In the genomic region with DNA sequence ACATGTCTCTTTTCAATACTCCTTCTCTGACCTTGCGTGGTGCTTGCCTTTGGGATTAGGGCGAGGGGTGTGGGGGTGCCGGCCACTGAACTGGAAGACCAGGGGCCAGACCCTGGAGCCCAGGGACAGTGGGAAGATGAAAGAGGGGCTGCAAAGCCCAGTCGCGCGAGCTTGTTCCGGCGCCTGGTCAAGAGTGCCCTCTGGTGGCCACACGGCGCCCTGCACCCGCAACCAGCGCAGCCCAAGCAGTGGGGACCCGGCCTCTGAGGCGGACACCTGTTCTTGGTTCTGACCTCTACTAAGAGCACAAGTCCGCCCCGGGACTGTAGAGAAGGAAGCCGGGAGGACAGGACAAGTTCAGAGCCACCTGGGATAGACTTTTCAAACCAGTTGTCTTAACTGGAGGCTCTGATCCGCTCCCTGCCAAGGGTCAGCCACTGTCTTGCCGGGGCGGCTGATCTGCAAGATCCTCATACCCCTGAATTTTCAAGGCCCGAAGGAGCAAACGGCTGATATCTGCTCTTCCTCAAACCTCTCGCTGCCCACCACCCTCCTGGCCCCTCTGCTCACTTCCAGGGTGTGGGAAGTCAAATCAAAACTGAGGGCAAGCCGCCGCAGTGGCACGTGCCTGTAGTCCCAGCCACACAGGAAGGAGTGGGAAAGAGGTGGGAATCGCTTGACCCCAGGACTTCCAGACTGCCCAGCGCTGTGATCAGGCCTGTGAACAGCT, we compare ENCODE assay signal across 8 cellular contexts. TPM values are rescaled to one million over a fixed set of nuclear protein-coding genes. Genes with fewer than 3 reads are reported as not detected.
DNase-seq lines count a peak whose midpoint lies in the region; ATAC-seq, FAIRE-seq and TF ChIP-seq lines count a peak whose summit lies in the region.

No MANE protein-coding gene starts in this region.

- TF ChIP-seq CTCF in A549 (IDR thresholded peaks at IDR 0.05), result peak; percentile 98
- TF ChIP-seq CTCF in right atrium auricular region (IDR thresholded peaks at IDR 0.05), result peak; percentile 97 to 100
- peak; percentile 83 to 99 (median 95) for TF ChIP-seq CTCF in gastrocnemius medialis (IDR thresholded peaks at IDR 0.05 in 4 of 5, conservative IDR thresholded peaks at IDR 0.05 in 1 of 5)

- no peak for TF ChIP-seq EP300 in A549 (IDR thresholded peaks at IDR 0.05)

- POLR2A ChIA-PET in A549 (lab: Yijun Ruan, JAX), result interaction anchor here (0.9 to 1.0 kb wide), 2 partner anchors 15 to 331 kb away, joined by 8 read pairs; a partner anchor contains a TSS

- peak; percentile 55 to 67 for DNase-seq in A549 (ENCODE audit: low read depth in 1 of 2, low spot score in 1 of 2)
- peak; percentile 56 for DNase-seq in GM12892 (ENCODE audit: insufficient read length)
- peak; percentile 58 for DNase-seq in HuH-7 (ENCODE audit: low spot score)
- DNase-seq in SW480 (ENCODE audit: low spot score), result peak; percentile 48
- peak; percentile 38 for DNase-seq in activated naive CD8-positive, alpha-beta T cell treated with anti-CD3 and anti-CD28 coated beads, Interleukin-2, amount 50 U/mL, for 16 hours (ENCODE audit: low read depth, low spot score)
- peak; percentile 72 for DNase-seq in right atrium auricular region (ENCODE audit: low spot score)
- DNase-seq in gastrocnemius medialis, result peak; percentile 23 to 39

- WGBS in A549 (ENCODE audit: missing lambda C conversion rate), result 24% methylated on average over 27 of the region's 28 CpGs

- FAIRE-seq in A549 (lab: Jason Lieb, UNC) (no peak), GM12892 (lab: Jason Lieb, UNC) (peak; percentile 78)

- H3K36me3 ChIP-seq in right atrium auricular region, result no peaks in the 10 kb centered on the region
- no peaks in the 10 kb centered on the region for H3K36me3 ChIP-seq in gastrocnemius medialis

- H3K4me3 ChIP-seq in A549 (no peak overlapping the region), right atrium auricular region (no peak overlapping the region), gastrocnemius medialis (peak overlapping the region in 2 of 4 donors; percentile 16 to 28)

- TF ChIP-seq RAD21 in A549 (conservative IDR thresholded peaks at IDR 0.05 in 1 of 2, IDR thresholded peaks at IDR 0.05 in 1 of 2), result peak; percentile 96 to 99

- ATAC-seq in A549 (peak; percentile 87 to 94), gastrocnemius medialis (peak; percentile 68 to 74), HG02938 (IDR thresholded peaks at IDR 0.05; ENCODE audit: unreplicated experiment) (no peak)

- CTCF ChIA-PET in A549 (lab: Yijun Ruan, JAX), result interaction anchor here (0.6 to 8.7 kb wide), 94 partner anchors 9 to 812 kb away, joined by 3 to 170 read pairs (median 4); a partner anchor contains a TSS

- no peaks in the 10 kb centered on the region for H3K4me1 ChIP-seq in A549
- peaks cover 0 to 5% of the 10 kb centered on the region in 2 donors for H3K4me1 ChIP-seq in right atrium auricular region
- H3K4me1 ChIP-seq in gastrocnemius medialis, result no peaks in the 10 kb centered on the region

- TF ChIP-seq POLR2A in A549 (IDR thresholded peaks at IDR 0.05; ENCODE audit: low read length) (no peak), GM12892 (IDR thresholded peaks at IDR 0.05; ENCODE audit: low read depth, low read length) (no peak), gastrocnemius medialis (IDR thresholded peaks at IDR 0.05) (no peak)

- H3K27ac ChIP-seq in A549 (peak overlapping the region in 1 of 2 experiments; percentile 58; a peak in 2 of 6 replicates), right atrium auricular region (no peak overlapping the region), gastrocnemius medialis (no peak overlapping the region)

- H3K9me3 ChIP-seq in A549 (peaks cover 12% of the 10 kb centered on the region), right atrium auricular region (no peaks in the 10 kb centered on the region), gastrocnemius medialis (no peaks in the 10 kb centered on the region)

- in situ Hi-C loops in gastrocnemius medialis (cut with MboI; ENCODE audit: low sequenced_read_pairs in 4 of 4), result loop anchor here in 3 of 4 donors (5.0 to 10.0 kb wide), 3 partner anchors 323 to 423 kb away; no protein-coding TSS in a partner anchor

- intact Hi-C loops in gastrocnemius medialis (cut with DNase I; ENCODE audit: low total_unique reads), result loop anchor here (2.0 to 5.0 kb wide), 2 partner anchors 331 to 339 kb away; no protein-coding TSS in a partner anchor

- H3K4me2 ChIP-seq in A549, result peak overlapping the region; percentile 70

- no peaks in the 10 kb centered on the region for H3K27me3 ChIP-seq in right atrium auricular region
- H3K27me3 ChIP-seq in gastrocnemius medialis, result no peaks in the 10 kb centered on the region

TF ChIP-seq in A549, 52 proteins besides CTCF, POLR2A, EP300 and RAD21:
- peak; percentile 98 for TF ChIP-seq SMC3 (IDR thresholded peaks at IDR 0.05)
- no peak for TF ChIP-seq NR3C1 (IDR thresholded peaks at IDR 0.05)
- TF ChIP-seq EHMT2 (IDR thresholded peaks at IDR 0.05; ENCODE audit: low read depth), result no peak
- TF ChIP-seq, protein P1, sequence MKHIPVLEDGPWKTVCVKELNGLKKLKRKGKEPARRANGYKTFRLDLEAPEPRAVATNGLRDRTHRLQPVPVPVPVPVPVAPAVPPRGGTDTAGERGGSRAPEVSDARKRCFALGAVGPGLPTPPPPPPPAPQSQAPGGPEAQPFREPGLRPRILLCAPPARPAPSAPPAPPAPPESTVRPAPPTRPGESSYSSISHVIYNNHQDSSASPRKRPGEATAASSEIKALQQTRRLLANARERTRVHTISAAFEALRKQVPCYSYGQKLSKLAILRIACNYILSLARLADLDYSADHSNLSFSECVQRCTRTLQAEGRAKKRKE (CRISPR knock-in tag; IDR thresholded peaks at IDR 0.05; ENCODE audit: low read depth), result no peak
- TF ChIP-seq POLR2AphosphoS2 (conservative IDR thresholded peaks at IDR 0.05; ENCODE audit: low read length), result no peak

RNA-seq across cellular contexts. Expression of a gene that starts 14.9 kb away (rescaled TPM):
- polyA plus RNA-seq in A549 (2011; rRNA removed) (85.5 and 108 TPM in 2 replicates), A549 (2017; fragmentation: RNase III; extraction: RNeasy Plus Mini Kit Qiagen cat#74134 plus additional on column Dnase treatment) (80.5 to 89.8 TPM (median 82.7 TPM) in 3 replicates)
- polyA plus RNA-seq in A549 (2012; cell fraction: cytosol; rRNA removed), result 18.8 and 21.6 TPM in 2 replicates
- polyA plus RNA-seq in A549 (2012; cell fraction: nucleus; rRNA removed), result 51.0 and 60.9 TPM in 2 replicates
- 42.1 and 49.4 TPM in 2 replicates for polyA minus RNA-seq in A549 (2011; rRNA and poly(A)+ RNA removed)
- 47.3 TPM for polyA plus RNA-seq in GM12892 (2012; ENCODE audit: missing spikeins)
- total RNA-seq in right atrium auricular region (10 to 100 TPM; 17.0 to 22.3 TPM), gastrocnemius medialis (10 to 100 TPM in 3 of 4 donors, 1 to 10 TPM in 1; 9.4 to 26.6 (median 16.3) TPM)
